ENCODE assay signal across 1 cellular context in genomic region chr3:156674911-156675743, GRCh38.
TF ChIP-seq lines count a peak whose summit lies in the region.

No MANE protein-coding gene starts in this region.

TF ChIP-seq in HepG2, 621 proteins besides CTCF, POLR2A, EP300 and RAD21 (continued from another document and continues in another):
- TF ChIP-seq ARID4A (CRISPR knock-in tag; IDR thresholded peaks at IDR 0.05; ENCODE audit: borderline replicate concordance) (peak; percentile 52), ZNF331 (CRISPR knock-in tag; IDR thresholded peaks at IDR 0.05) (peak; percentile 20; the same call in 1 of the 2 replicates), ZNF180 (CRISPR knock-in tag; IDR thresholded peaks at IDR 0.05; ENCODE audit: borderline replicate concordance, low read depth) (no peak), RBFOX2 (IDR thresholded peaks at IDR 0.05; ENCODE audit: low read depth, low read length) (0 out of 2 replicates have a peak, but pooled peaks have one; percentile 32), KAT7 (CRISPR knock-in tag; IDR thresholded peaks at IDR 0.05; ENCODE audit: borderline replicate concordance) (peak; percentile 74), ZSCAN9 (CRISPR knock-in tag; IDR thresholded peaks at IDR 0.05; ENCODE audit: borderline replicate concordance) (no peak), ZNF746 (CRISPR knock-in tag; IDR thresholded peaks at IDR 0.05) (no peak; the same call in 1 of the 2 replicates), ZBTB10 (CRISPR knock-in tag; IDR thresholded peaks at IDR 0.05; ENCODE audit: borderline replicate concordance) (peak; percentile 34; the same call in 1 of the 2 replicates), ZMYM4 (CRISPR knock-in tag; IDR thresholded peaks at IDR 0.05) (peak; percentile 64; the same call in 1 of the 2 replicates), ZNF556 (CRISPR knock-in tag; IDR thresholded peaks at IDR 0.05; ENCODE audit: borderline replicate concordance) (0 out of 2 replicates have a peak, but pooled peaks have one; percentile 22), POLR2AphosphoS2 (IDR thresholded peaks at IDR 0.05; ENCODE audit: low read depth, low read length) (no peak), ZFAT (CRISPR knock-in tag; conservative IDR thresholded peaks at IDR 0.05) (no peak), KDM5A (IDR thresholded peaks at IDR 0.05; ENCODE audit: borderline replicate concordance, low read length) (0 out of 2 replicates have a peak, but pooled peaks have one; percentile 17), POGZ (CRISPR knock-in tag; IDR thresholded peaks at IDR 0.05) (0 out of 2 replicates have a peak, but pooled peaks have one; percentile 25), SAP130 (CRISPR knock-in tag; IDR thresholded peaks at IDR 0.05; ENCODE audit: low read depth) (0 out of 2 replicates have a peak, but pooled peaks have one; percentile 48), ZMYM3 (CRISPR knock-in tag; IDR thresholded peaks at IDR 0.05) (peak; percentile 11; the same call in 1 of the 2 replicates), TARDBP (CRISPR knock-in tag; IDR thresholded peaks at IDR 0.05) (no peak), ADNP (CRISPR knock-in tag; IDR thresholded peaks at IDR 0.05) (peak; percentile 98), TCF12 (IDR thresholded peaks at IDR 0.05) (no peak), TCF12 (CRISPR knock-in tag; IDR thresholded peaks at IDR 0.05) (peak; percentile 69; the same call in 1 of the 2 replicates), ZNF766 (CRISPR knock-in tag; IDR thresholded peaks at IDR 0.05; ENCODE audit: borderline replicate concordance) (peak; percentile 66; the same call in 1 of the 2 replicates), ATF6 (CRISPR knock-in tag; conservative IDR thresholded peaks at IDR 0.05) (no peak), ZNF343 (CRISPR knock-in tag; IDR thresholded peaks at IDR 0.05) (0 out of 2 replicates have a peak, but pooled peaks have one; percentile 26), YY1 (IDR thresholded peaks at IDR 0.05; ENCODE audit: insufficient read depth, insufficient replicate concordance, low read depth, low read length) (no peak), TOPORS (CRISPR knock-in tag; IDR thresholded peaks at IDR 0.05) (0 out of 2 replicates have a peak, but pooled peaks have one; percentile 30), KDM2A (CRISPR knock-in tag; IDR thresholded peaks at IDR 0.05; ENCODE audit: borderline replicate concordance, low read depth) (peak; percentile 26; the same call in 1 of the 2 replicates), FIP1L1 (IDR thresholded peaks at IDR 0.05; ENCODE audit: borderline replicate concordance, insufficient read depth, low read depth, low read length) (no peak), MTA1 (CRISPR knock-in tag; IDR thresholded peaks at IDR 0.05; ENCODE audit: borderline replicate concordance) (0 out of 2 replicates have a peak, but pooled peaks have one; percentile 21), SRSF1 (optimal IDR thresholded peaks at IDR 0.05; ENCODE audit: low read depth, low read length) (peak; percentile 75), RBAK (CRISPR knock-in tag; IDR thresholded peaks at IDR 0.05) (no peak), ELF4 (CRISPR knock-in tag; IDR thresholded peaks at IDR 0.05; ENCODE audit: borderline replicate concordance) (peak; percentile 23; the same call in 1 of the 2 replicates), ZNF446 (CRISPR knock-in tag; IDR thresholded peaks at IDR 0.05) (0 out of 2 replicates have a peak, but pooled peaks have one; percentile 55), PRMT3 (CRISPR knock-in tag; IDR thresholded peaks at IDR 0.05; ENCODE audit: borderline replicate concordance, low read depth) (peak; percentile 23; the same call in 1 of the 2 replicates), DNMT1 (CRISPR knock-in tag; IDR thresholded peaks at IDR 0.05) (no peak), ZNF547 (CRISPR knock-in tag; IDR thresholded peaks at IDR 0.05) (peak; percentile 54; the same call in 1 of the 2 replicates), CHD4 (IDR thresholded peaks at IDR 0.05; ENCODE audit: borderline replicate concordance, low read length) (peak; percentile 51; the same call in 1 of the 2 replicates), ZFY (CRISPR knock-in tag; IDR thresholded peaks at IDR 0.05) (0 out of 2 replicates have a peak, but pooled peaks have one; percentile 28), ZNF224 (CRISPR knock-in tag; IDR thresholded peaks at IDR 0.05) (peak; percentile 38; the same call in 1 of the 2 replicates)
- TF ChIP-seq, protein P1, sequence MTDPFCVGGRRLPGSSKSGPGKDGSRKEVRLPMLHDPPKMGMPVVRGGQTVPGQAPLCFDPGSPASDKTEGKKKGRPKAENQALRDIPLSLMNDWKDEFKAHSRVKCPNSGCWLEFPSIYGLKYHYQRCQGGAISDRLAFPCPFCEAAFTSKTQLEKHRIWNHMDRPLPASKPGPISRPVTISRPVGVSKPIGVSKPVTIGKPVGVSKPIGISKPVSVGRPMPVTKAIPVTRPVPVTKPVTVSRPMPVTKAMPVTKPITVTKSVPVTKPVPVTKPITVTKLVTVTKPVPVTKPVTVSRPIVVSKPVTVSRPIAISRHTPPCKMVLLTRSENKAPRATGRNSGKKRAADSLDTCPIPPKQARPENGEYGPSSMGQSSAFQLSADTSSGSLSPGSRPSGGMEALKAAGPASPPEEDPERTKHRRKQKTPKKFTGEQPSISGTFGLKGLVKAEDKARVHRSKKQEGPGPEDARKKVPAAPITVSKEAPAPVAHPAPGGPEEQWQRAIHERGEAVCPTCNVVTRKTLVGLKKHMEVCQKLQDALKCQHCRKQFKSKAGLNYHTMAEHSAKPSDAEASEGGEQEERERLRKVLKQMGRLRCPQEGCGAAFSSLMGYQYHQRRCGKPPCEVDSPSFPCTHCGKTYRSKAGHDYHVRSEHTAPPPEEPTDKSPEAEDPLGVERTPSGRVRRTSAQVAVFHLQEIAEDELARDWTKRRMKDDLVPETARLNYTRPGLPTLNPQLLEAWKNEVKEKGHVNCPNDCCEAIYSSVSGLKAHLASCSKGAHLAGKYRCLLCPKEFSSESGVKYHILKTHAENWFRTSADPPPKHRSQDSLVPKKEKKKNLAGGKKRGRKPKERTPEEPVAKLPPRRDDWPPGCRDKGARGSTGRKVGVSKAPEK (CRISPR knock-in tag; IDR thresholded peaks at IDR 0.05; ENCODE audit: borderline replicate concordance): no peak
- TF ChIP-seq, protein P2, sequence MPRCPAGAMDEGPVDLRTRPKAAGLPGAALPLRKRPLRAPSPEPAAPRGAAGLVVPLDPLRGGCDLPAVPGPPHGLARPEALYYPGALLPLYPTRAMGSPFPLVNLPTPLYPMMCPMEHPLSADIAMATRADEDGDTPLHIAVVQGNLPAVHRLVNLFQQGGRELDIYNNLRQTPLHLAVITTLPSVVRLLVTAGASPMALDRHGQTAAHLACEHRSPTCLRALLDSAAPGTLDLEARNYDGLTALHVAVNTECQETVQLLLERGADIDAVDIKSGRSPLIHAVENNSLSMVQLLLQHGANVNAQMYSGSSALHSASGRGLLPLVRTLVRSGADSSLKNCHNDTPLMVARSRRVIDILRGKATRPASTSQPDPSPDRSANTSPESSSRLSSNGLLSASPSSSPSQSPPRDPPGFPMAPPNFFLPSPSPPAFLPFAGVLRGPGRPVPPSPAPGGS (CRISPR knock-in tag; IDR thresholded peaks at IDR 0.05): 0 out of 2 replicates have a peak, but pooled peaks have one; percentile 21
- TF ChIP-seq, protein P3, sequence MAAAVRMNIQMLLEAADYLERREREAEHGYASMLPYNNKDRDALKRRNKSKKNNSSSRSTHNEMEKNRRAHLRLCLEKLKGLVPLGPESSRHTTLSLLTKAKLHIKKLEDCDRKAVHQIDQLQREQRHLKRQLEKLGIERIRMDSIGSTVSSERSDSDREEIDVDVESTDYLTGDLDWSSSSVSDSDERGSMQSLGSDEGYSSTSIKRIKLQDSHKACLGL (CRISPR knock-in tag; IDR thresholded peaks at IDR 0.05): 0 out of 2 replicates have a peak, but pooled peaks have one; percentile 17
- TF ChIP-seq, protein P4, sequence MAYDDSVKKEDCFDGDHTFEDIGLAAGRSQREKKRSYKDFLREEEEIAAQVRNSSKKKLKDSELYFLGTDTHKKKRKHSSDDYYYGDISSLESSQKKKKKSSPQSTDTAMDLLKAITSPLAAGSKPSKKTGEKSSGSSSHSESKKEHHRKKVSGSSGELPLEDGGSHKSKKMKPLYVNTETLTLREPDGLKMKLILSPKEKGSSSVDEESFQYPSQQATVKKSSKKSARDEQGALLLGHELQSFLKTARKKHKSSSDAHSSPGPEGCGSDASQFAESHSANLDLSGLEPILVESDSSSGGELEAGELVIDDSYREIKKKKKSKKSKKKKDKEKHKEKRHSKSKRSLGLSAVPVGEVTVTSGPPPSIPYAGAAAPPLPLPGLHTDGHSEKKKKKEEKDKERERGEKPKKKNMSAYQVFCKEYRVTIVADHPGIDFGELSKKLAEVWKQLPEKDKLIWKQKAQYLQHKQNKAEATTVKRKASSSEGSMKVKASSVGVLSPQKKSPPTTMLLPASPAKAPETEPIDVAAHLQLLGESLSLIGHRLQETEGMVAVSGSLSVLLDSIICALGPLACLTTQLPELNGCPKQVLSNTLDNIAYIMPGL (CRISPR knock-in tag; IDR thresholded peaks at IDR 0.05; ENCODE audit: borderline replicate concordance in 1 of 2, low read depth in 1 of 2): peak; percentile 33 to 81; a peak in 3 of 4 replicates
- TF ChIP-seq, protein P5, sequence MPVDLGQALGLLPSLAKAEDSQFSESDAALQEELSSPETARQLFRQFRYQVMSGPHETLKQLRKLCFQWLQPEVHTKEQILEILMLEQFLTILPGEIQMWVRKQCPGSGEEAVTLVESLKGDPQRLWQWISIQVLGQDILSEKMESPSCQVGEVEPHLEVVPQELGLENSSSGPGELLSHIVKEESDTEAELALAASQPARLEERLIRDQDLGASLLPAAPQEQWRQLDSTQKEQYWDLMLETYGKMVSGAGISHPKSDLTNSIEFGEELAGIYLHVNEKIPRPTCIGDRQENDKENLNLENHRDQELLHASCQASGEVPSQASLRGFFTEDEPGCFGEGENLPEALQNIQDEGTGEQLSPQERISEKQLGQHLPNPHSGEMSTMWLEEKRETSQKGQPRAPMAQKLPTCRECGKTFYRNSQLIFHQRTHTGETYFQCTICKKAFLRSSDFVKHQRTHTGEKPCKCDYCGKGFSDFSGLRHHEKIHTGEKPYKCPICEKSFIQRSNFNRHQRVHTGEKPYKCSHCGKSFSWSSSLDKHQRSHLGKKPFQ (CRISPR knock-in tag; IDR thresholded peaks at IDR 0.05; ENCODE audit: insufficient replicate concordance): peak; percentile 19
